In the genomic region with DNA sequence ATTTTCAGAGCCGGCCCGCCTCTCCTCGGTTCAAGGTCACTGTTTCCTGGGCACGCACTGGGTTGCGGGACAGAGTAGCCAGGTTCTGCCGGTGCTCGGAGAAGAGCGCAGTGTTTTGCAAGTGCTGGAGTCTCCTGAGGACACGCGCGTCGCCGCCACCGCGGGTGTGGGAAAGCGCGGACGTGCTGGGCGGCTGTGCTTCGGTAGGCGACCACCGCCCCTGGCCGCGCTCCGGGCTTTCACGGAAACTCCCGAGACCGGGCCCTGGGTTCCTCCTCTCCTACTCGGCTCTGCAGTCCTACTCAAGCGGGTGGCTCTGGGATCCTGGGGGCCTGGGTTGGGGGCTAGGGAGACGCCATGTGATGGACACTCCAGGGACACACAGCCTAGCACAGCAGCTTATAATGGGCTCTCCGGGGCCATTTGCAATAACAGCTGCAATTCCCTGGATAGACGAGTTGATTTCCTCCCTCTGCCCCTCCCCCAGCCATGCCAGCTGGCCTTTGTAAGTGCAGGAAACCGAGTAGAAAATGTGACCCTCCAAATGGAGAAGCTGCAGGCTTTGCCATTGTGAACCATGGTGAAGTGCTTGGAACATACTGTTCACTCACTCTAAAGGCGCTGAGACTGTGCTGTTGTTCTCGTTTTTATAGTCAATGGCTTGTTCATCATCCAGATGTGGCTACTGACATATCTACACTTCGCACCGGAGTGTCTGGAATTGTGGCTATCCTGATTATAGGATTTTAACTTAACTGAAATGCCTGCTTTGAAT, we compare ENCODE assay signal across 8 cellular contexts. TPM values are rescaled to one million over a fixed set of nuclear protein-coding genes. Genes with fewer than 3 reads are reported as not detected.
DNase-seq lines count a peak whose midpoint lies in the region; ATAC-seq and TF ChIP-seq lines count a peak whose summit lies in the region.

No MANE protein-coding gene starts in this region.

- H3K27me3 Mint-ChIP-seq in CD14-positive monocyte (ENCODE audit: low read depth in 3 of 3), result peaks cover 0 to 3% (median 2%) of the 10 kb centered on the region in 3 donors
- H3K27me3 Mint-ChIP-seq in activated naive CD8-positive, alpha-beta T cell treated with anti-CD3 and anti-CD28 coated beads, Interleukin-2, amount 10 ng/mL, durations not matched to agents 7 days and 5 days, result peaks cover 5% of the 10 kb centered on the region

- DNase-seq in CD14-positive monocyte (ENCODE audit: low spot score), result peak; percentile 59
- peak; percentile 26 for DNase-seq in NCI-H1105 (lab: John Stamatoyannopoulos, UW)
- DNase-seq in activated naive CD8-positive, alpha-beta T cell treated with anti-CD3 and anti-CD28 coated beads, Interleukin-2, amount 10 ng/mL, durations not matched to agents 7 days and 5 days, result peak; percentile 42
- peak; percentile 58 for DNase-seq in islet precursor cell
- DNase-seq in GOT3 (lab: John Stamatoyannopoulos, UW), result no peak

- TF ChIP-seq CTCF in CD14-positive monocyte (IDR thresholded peaks at IDR 0.05), result no peak

- H3K4me3 Mint-ChIP-seq in CD14-positive monocyte, result peak overlapping the region; percentile 97 to 98
- H3K4me3 Mint-ChIP-seq in activated naive CD8-positive, alpha-beta T cell treated with anti-CD3 and anti-CD28 coated beads, Interleukin-2, amount 10 ng/mL, durations not matched to agents 7 days and 5 days, result peak overlapping the region; percentile 89

- peaks cover 11 to 22% of the 10 kb centered on the region in 2 donors for H3K36me3 Mint-ChIP-seq in CD14-positive monocyte
- H3K36me3 Mint-ChIP-seq in activated naive CD8-positive, alpha-beta T cell treated with anti-CD3 and anti-CD28 coated beads, Interleukin-2, amount 10 ng/mL, durations not matched to agents 7 days and 5 days, result peaks cover 2% of the 10 kb centered on the region

- H3K4me3 ChIP-seq in skin epidermis, result peak overlapping the region; percentile 42 to 90 (median 87)

- H3K4me1 Mint-ChIP-seq in CD14-positive monocyte, result peaks cover 52% of the 10 kb centered on the region
- peaks cover 23% of the 10 kb centered on the region for H3K4me1 Mint-ChIP-seq in activated naive CD8-positive, alpha-beta T cell treated with anti-CD3 and anti-CD28 coated beads, Interleukin-2, amount 10 ng/mL, durations not matched to agents 7 days and 5 days

- H3K27ac Mint-ChIP-seq in CD14-positive monocyte, result peak overlapping the region; percentile 88 to 97 (median 93)
- peak overlapping the region; percentile 87 for H3K27ac Mint-ChIP-seq in activated naive CD8-positive, alpha-beta T cell treated with anti-CD3 and anti-CD28 coated beads, Interleukin-2, amount 10 ng/mL, durations not matched to agents 7 days and 5 days

- intact Hi-C loops in CD14-positive monocyte (cut with micrococcal nuclease), result loop anchor here (1.0 to 5.0 kb wide), 4 partner anchors 9 to 80 kb away; partner anchors contain the start of genes FRAT2 (in 1 of the 2) and RRP12 (in 1 of the 2)

- H3K9me3 Mint-ChIP-seq in CD14-positive monocyte, result peaks cover 0 to 6% (median 0%) of the 10 kb centered on the region in 7 donors
- H3K9me3 Mint-ChIP-seq in activated naive CD8-positive, alpha-beta T cell treated with anti-CD3 and anti-CD28 coated beads, Interleukin-2, amount 10 ng/mL, durations not matched to agents 7 days and 5 days, result no peaks in the 10 kb centered on the region

- peak overlapping the region in 15 of 21 experiments; percentile 16 to 100 (median 98) for H3K27ac ChIP-seq in skin epidermis

- POLR2A ChIA-PET in activated naive CD8-positive, alpha-beta T cell treated with anti-CD3 and anti-CD28 coated beads, Interleukin-2, amount 10 ng/mL, durations not matched to agents 7 days and 5 days (lab: Charles Lee), result interaction anchor here (4.4 kb wide), 1 partner anchor 11 kb away, joined by 54 read pairs; the partner anchor contains the start of gene FRAT2

- ATAC-seq in activated naive CD8-positive, alpha-beta T cell treated with anti-CD3 and anti-CD28 coated beads, Interleukin-2, amount 10 ng/mL, durations not matched to agents 7 days and 5 days (ENCODE audit: low read depth), result no peak
- ATAC-seq in GM18907 (IDR thresholded peaks at IDR 0.05; ENCODE audit: unreplicated experiment) (no peak), GM19463 (IDR thresholded peaks at IDR 0.05; ENCODE audit: unreplicated experiment) (no peak)

RNA-seq across cellular contexts. Expression of gene FRAT1, which starts 2.1 kb away (rescaled TPM):
- 10 to 100 TPM; 17.0 to 34.4 TPM for polyA plus RNA-seq in CD14-positive monocyte
- 10 to 100 TPM; 11.0 to 11.7 TPM for total RNA-seq in activated naive CD8-positive, alpha-beta T cell treated with anti-CD3 and anti-CD28 coated beads, Interleukin-2, amount 10 ng/mL, durations not matched to agents 7 days and 5 days

RNA-seq across cellular contexts. Expression of gene FRAT2, which starts 13.3 kb away (rescaled TPM):
- polyA plus RNA-seq in CD14-positive monocyte, result 10 to 100 TPM; 29.4 to 62.4 TPM
- 10 to 100 TPM; 15.3 to 16.7 TPM for total RNA-seq in activated naive CD8-positive, alpha-beta T cell treated with anti-CD3 and anti-CD28 coated beads, Interleukin-2, amount 10 ng/mL, durations not matched to agents 7 days and 5 days

RNA-seq across cellular contexts. Expression of gene ARHGAP19, which starts 28.8 kb away (rescaled TPM):
- polyA plus RNA-seq in CD14-positive monocyte, result 10 to 100 TPM in 1 of 2 donors, 1 to 10 TPM in 1; 8.3 to 10.6 TPM
- total RNA-seq in activated naive CD8-positive, alpha-beta T cell treated with anti-CD3 and anti-CD28 coated beads, Interleukin-2, amount 10 ng/mL, durations not matched to agents 7 days and 5 days, result 10 to 100 TPM; 35.4 to 44.5 TPM
